1 cellular context compared by ENCODE assay signal in genomic region chr1:175178056-175178455, GRCh38.
TF ChIP-seq lines count a peak whose summit lies in the region.

No MANE protein-coding gene starts in this region.

TF ChIP-seq in GM23338, 12 proteins besides CTCF, POLR2A, EP300 and RAD21:
- TF ChIP-seq NANOG (IDR thresholded peaks at IDR 0.05; ENCODE audit: borderline replicate concordance): no peak
- TF ChIP-seq ZNF462 (CRISPR knock-in tag; IDR thresholded peaks at IDR 0.05): no peak
- TF ChIP-seq JUNB (IDR thresholded peaks at IDR 0.05; ENCODE audit: unreplicated experiment): no peak
TF ChIP-seq in GM23338: peak in this region for 0.
